ENCODE assay signal across 16 cellular contexts in genomic region chr10:17101910-17102266, GRCh38. TPM values are rescaled to one million over a fixed set of nuclear protein-coding genes. Genes with fewer than 3 reads are reported as not detected.
DNase-seq lines count a peak whose midpoint lies in the region; ATAC-seq and TF ChIP-seq lines count a peak whose summit lies in the region.
"Had no signal": no experiment of that assay in that cellular context is flagged by ENCODE, and none has a peak within 500 bp of the region (broad histone marks: within the 10 kb centered on the region; RNA-seq: fewer than 3 reads in every experiment).

No MANE protein-coding gene starts in this region.

- H4K12ac ChIP-seq in trophoblast cell (ENCODE audit: low read depth, low read length), result no peak overlapping the region

- H3K36me3 Mint-ChIP-seq in endothelial cell (ENCODE audit: low read depth, unreplicated experiment), result no peaks in the 10 kb centered on the region
- peaks cover 4% of the 10 kb centered on the region for H3K36me3 Mint-ChIP-seq in activated naive CD8-positive, alpha-beta T cell treated with anti-CD3 and anti-CD28 coated beads for 36 hours

- no peak for TF ChIP-seq POLR2A in gastrocnemius medialis (IDR thresholded peaks at IDR 0.05)

- no peak overlapping the region for H3K14ac ChIP-seq in trophoblast cell (ENCODE audit: low read length)

- no peaks in the 10 kb centered on the region for H3K79me1 ChIP-seq in trophoblast cell (ENCODE audit: low read length)

- no peak overlapping the region for H3K18ac ChIP-seq in trophoblast cell (ENCODE audit: low read length)

- H2AFZ ChIP-seq in trophoblast cell (ENCODE audit: insufficient read depth, low read length, poor library complexity), result no peak overlapping the region

- in situ Hi-C loops in gastrocnemius medialis (cut with MboI; ENCODE audit: low sequenced_read_pairs in 4 of 4), result no loop called here

- no peak overlapping the region for H3K4me3 Mint-ChIP-seq in endothelial cell (ENCODE audit: unreplicated experiment)
- H3K4me3 Mint-ChIP-seq in activated naive CD8-positive, alpha-beta T cell treated with anti-CD3 and anti-CD28 coated beads for 36 hours, result no peak overlapping the region

- H2AK5ac ChIP-seq in trophoblast cell (ENCODE audit: low read length), result no peak overlapping the region

- H3K27ac Mint-ChIP-seq in endothelial cell (ENCODE audit: unreplicated experiment), result peak overlapping the region; percentile 91
- no peak overlapping the region for H3K27ac Mint-ChIP-seq in activated naive CD8-positive, alpha-beta T cell treated with anti-CD3 and anti-CD28 coated beads for 36 hours

- TF ChIP-seq CTCF in heart right ventricle (IDR thresholded peaks at IDR 0.05) (no peak), endothelial cell (IDR thresholded peaks at IDR 0.05; ENCODE audit: unreplicated experiment) (no peak), liver (IDR thresholded peaks at IDR 0.05; ENCODE audit: low read depth, low read length, missing input control) (no peak), gastrocnemius medialis (IDR thresholded peaks at IDR 0.05 in 4 of 5, conservative IDR thresholded peaks at IDR 0.05 in 1 of 5) (no peak)

- intact Hi-C loops in heart right ventricle (cut with DNase I), result no loop called here
- intact Hi-C loops in Right ventricle myocardium inferior (cut with DNase I), result no loop called here
- intact Hi-C loops in gastrocnemius medialis (cut with DNase I; ENCODE audit: low total_unique reads), result no loop called here

- no peak overlapping the region for H2BK120ac ChIP-seq in trophoblast cell (ENCODE audit: insufficient read depth, low read length, poor library complexity)

- H3K27me3 Mint-ChIP-seq in endothelial cell (ENCODE audit: unreplicated experiment), result peaks cover 2% of the 10 kb centered on the region
- no peaks in the 10 kb centered on the region for H3K27me3 Mint-ChIP-seq in activated naive CD8-positive, alpha-beta T cell treated with anti-CD3 and anti-CD28 coated beads for 36 hours

- H3K9me3 ChIP-seq in heart right ventricle (peaks cover 0 to 14% (median 0%) of the 10 kb centered on the region in 11 donors), liver (ENCODE audit: control insufficient read depth in 4 of 4, low read length in 3 of 4) (no peaks in the 10 kb centered on the region), gastrocnemius medialis (no peaks in the 10 kb centered on the region), trophoblast cell (ENCODE audit: insufficient read depth, low read depth, low read length) (no peaks in the 10 kb centered on the region)

- no peak for DNase-seq in heart right ventricle
- no peak for DNase-seq in Right ventricle myocardium inferior (ENCODE audit: missing footprints)
- DNase-seq in endothelial cell (ENCODE audit: low spot score), result no peak
- DNase-seq in gastrocnemius medialis, result no peak
- DNase-seq in activated naive CD8-positive, alpha-beta T cell treated with anti-CD3 and anti-CD28 coated beads for 36 hours, result no peak
- DNase-seq in trophoblast cell, result no peak
- DNase-seq in nucleus accumbens (lab: John Stamatoyannopoulos, UW), result no peak
- DNase-seq: DMS79, H7, NCI-H1417 treated with DMSO at 0.1 percent for 48 hours, NCI-H2029, NCI-H2171 treated with DMSO at 0.1 percent for 48 hours, NCI-H510A had no signal

- peak overlapping the region in 8 of 10 donors; percentile 13 to 75 (median 27) for H3K27ac ChIP-seq in heart right ventricle
- peak overlapping the region in 1 of 2 donors; percentile 31 for H3K27ac ChIP-seq in liver (ENCODE audit: low read depth in 1 of 2, low read length in 2 of 2)
- H3K27ac ChIP-seq in gastrocnemius medialis, result peak overlapping the region in 2 of 4 donors; percentile 3 to 6
- no peak overlapping the region for H3K27ac ChIP-seq in trophoblast cell (ENCODE audit: low read depth, low read length)
- H3K27ac ChIP-seq: C4-2B had no signal

- no peak overlapping the region for H3K4me3 ChIP-seq in heart right ventricle
- H3K4me3 ChIP-seq in liver (ENCODE audit: low read depth in 1 of 3, low read length in 3 of 3), result no peak overlapping the region
- H3K4me3 ChIP-seq in gastrocnemius medialis, result no peak overlapping the region
- no peak overlapping the region for H3K4me3 ChIP-seq in trophoblast cell (ENCODE audit: low read depth, low read length)
- H3K4me3 ChIP-seq: GM12878 had no signal

- no peak overlapping the region for H3K4ac ChIP-seq in trophoblast cell (ENCODE audit: low read depth, low read length)

- no peaks in the 10 kb centered on the region for H3K79me2 ChIP-seq in trophoblast cell (ENCODE audit: control insufficient read depth, insufficient read depth, low read length, poor library complexity)

- H3K9me3 Mint-ChIP-seq in endothelial cell (ENCODE audit: unreplicated experiment), result no peaks in the 10 kb centered on the region
- H3K9me3 Mint-ChIP-seq in activated naive CD8-positive, alpha-beta T cell treated with anti-CD3 and anti-CD28 coated beads for 36 hours, result no peaks in the 10 kb centered on the region

- no peak overlapping the region for H4K8ac ChIP-seq in trophoblast cell (ENCODE audit: low read depth, low read length)

- no peak overlapping the region for H2BK5ac ChIP-seq in trophoblast cell (ENCODE audit: low read depth, low read length, poor library complexity)

- H3K23ac ChIP-seq in trophoblast cell (ENCODE audit: low read length), result no peak overlapping the region

- H3K27me3 ChIP-seq in heart right ventricle, result no peaks in the 10 kb centered on the region
- no peaks in the 10 kb centered on the region for H3K27me3 ChIP-seq in liver (ENCODE audit: control insufficient read depth in 4 of 4, insufficient read depth in 4 of 4, low read length in 3 of 4)
- no peaks in the 10 kb centered on the region for H3K27me3 ChIP-seq in gastrocnemius medialis
- H3K27me3 ChIP-seq in trophoblast cell (ENCODE audit: insufficient read depth, low read length), result no peaks in the 10 kb centered on the region

- H4K91ac ChIP-seq in trophoblast cell (ENCODE audit: low read depth, low read length), result no peak overlapping the region

- no peak overlapping the region for H3K4me2 ChIP-seq in trophoblast cell (ENCODE audit: low read length)

- TF ChIP-seq RAD21 in liver (IDR thresholded peaks at IDR 0.05), result no peak

- ATAC-seq in heart right ventricle (no peak), Right ventricle myocardium inferior (no peak), gastrocnemius medialis (no peak)
- ATAC-seq: GM12878 had no signal

- peaks cover 22% of the 10 kb centered on the region for H3K4me1 Mint-ChIP-seq in endothelial cell (ENCODE audit: unreplicated experiment)
- H3K4me1 Mint-ChIP-seq in activated naive CD8-positive, alpha-beta T cell treated with anti-CD3 and anti-CD28 coated beads for 36 hours, result peaks cover 3% of the 10 kb centered on the region

- H3K9ac ChIP-seq in liver (ENCODE audit: low read depth in 1 of 2, low read length in 2 of 2) (no peak overlapping the region), trophoblast cell (ENCODE audit: low read length) (no peak overlapping the region)

- H3K4me1 ChIP-seq in heart right ventricle, result peaks cover 0 to 30% (median 0%) of the 10 kb centered on the region in 9 donors
- H3K4me1 ChIP-seq in liver (ENCODE audit: control insufficient read depth in 4 of 4, insufficient read depth in 4 of 4, low read length in 3 of 4), result peaks cover 0 to 4% (median 4%) of the 10 kb centered on the region in 4 donors
- H3K4me1 ChIP-seq in gastrocnemius medialis, result no peaks in the 10 kb centered on the region
- peaks cover 0 to 2% of the 10 kb centered on the region in 2 experiments for H3K4me1 ChIP-seq in trophoblast cell (ENCODE audit: control insufficient read depth in 1 of 2, insufficient read depth in 2 of 2, low read length in 2 of 2)

- H3K36me3 ChIP-seq in heart right ventricle, result no peaks in the 10 kb centered on the region
- no peaks in the 10 kb centered on the region for H3K36me3 ChIP-seq in liver (ENCODE audit: control insufficient read depth in 4 of 4, insufficient read depth in 3 of 4, low read depth in 1 of 4, low read length in 3 of 4)
- H3K36me3 ChIP-seq in gastrocnemius medialis, result no peaks in the 10 kb centered on the region
- H3K36me3 ChIP-seq in trophoblast cell (ENCODE audit: control insufficient read depth in 1 of 2, insufficient read depth in 2 of 2, low read length in 2 of 2), result no peaks in the 10 kb centered on the region

- H2BK12ac ChIP-seq in trophoblast cell (ENCODE audit: low read length), result no peak overlapping the region

TF ChIP-seq in liver, 16 proteins besides CTCF, POLR2A, EP300 and RAD21:
- peak; percentile 9 for TF ChIP-seq HNF4G (IDR thresholded peaks at IDR 0.05)
- TF ChIP-seq EGR1 (IDR thresholded peaks at IDR 0.05; ENCODE audit: low read depth in 2 of 2), result no peak
- TF ChIP-seq HNF4A (conservative IDR thresholded peaks at IDR 0.05), result peak; percentile 21 to 45
TF ChIP-seq in liver: peak in this region for 2.

RNA-seq across cellular contexts. Expression of gene CUBN, which starts 27.7 kb away (rescaled TPM):
- total RNA-seq in heart right ventricle (1 to 10 TPM in 2 of 10 donors, under 1 TPM in 8; 0.25 to 1.2 (median 0.46) TPM), Right ventricle myocardium inferior (0.92 TPM), endothelial cell (ENCODE audit: unreplicated experiment) (8.8 TPM), liver (under 1 TPM; 0.51 to 0.67 TPM), gastrocnemius medialis (1 to 10 TPM in 2 of 4 donors, under 1 TPM in 2; 0.27 to 3.6 (median 0.96) TPM)
- polyA plus RNA-seq in heart right ventricle (under 1 TPM; 0.13 to 0.37 TPM), liver (under 1 TPM; 0.01 to 0.08 TPM)
- under 1 TPM; 0.30 to 0.76 TPM for total RNA-seq in activated naive CD8-positive, alpha-beta T cell treated with anti-CD3 and anti-CD28 coated beads for 36 hours
- polyA plus RNA-seq in trophoblast cell (2013), result 0.04 and 0.08 TPM in 2 replicates
